In the genomic region with DNA sequence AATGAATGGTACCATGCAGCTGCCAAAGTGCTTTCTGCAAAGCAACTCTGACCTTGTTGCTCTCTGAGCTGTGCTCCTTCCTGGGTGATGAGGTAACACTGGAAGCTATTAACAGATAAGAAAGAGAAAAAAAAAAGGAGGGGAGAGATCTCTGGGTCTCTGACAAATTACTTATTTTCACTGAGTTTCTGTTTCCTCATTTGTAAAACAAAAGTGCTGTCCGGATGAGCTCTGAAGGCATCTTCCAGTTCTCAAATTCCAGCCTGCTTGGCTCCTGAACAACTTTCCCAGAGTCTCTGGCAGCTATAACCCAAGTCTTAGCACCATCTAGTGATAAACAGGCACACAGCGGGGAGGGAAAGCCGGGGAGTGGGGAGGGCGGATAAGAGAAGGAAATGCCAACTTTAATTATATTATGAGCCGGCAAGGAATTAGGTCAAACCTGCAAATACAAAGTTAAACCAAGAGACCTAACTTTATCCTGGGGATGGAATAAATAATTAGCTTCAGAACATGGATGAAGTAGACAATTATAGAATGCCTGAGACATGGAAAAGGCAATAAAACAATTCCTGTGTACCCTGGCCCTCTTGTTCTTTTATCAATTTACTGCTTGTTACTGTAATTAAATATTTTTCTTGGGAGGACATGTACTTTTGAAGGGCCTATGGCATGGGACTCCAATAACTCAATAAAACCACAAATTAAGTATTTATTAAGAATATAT, we compare ENCODE assay signal across 8 cellular contexts.
DNase-seq lines count a peak whose midpoint lies in the region; ATAC-seq and TF ChIP-seq lines count a peak whose summit lies in the region.

No MANE protein-coding gene starts in this region.

- H3K27ac Mint-ChIP-seq in chondrocyte (ENCODE audit: unreplicated experiment) (no peak overlapping the region), type B pancreatic cell (peak overlapping the region; percentile 42)

- no peak overlapping the region for H3K4me3 Mint-ChIP-seq in chondrocyte (ENCODE audit: unreplicated experiment)
- H3K4me3 Mint-ChIP-seq in type B pancreatic cell, result no peak overlapping the region

- no peak overlapping the region for H3K27ac ChIP-seq in Karpas-422 (ENCODE audit: low read length)

- H2AFZ ChIP-seq in Karpas-422 (ENCODE audit: low read length), result no peak overlapping the region

- peaks cover 19% of the 10 kb centered on the region for H3K4me1 Mint-ChIP-seq in chondrocyte (ENCODE audit: low read depth)
- H3K4me1 Mint-ChIP-seq in type B pancreatic cell (ENCODE audit: unreplicated experiment), result peaks cover 26% of the 10 kb centered on the region

- no peaks in the 10 kb centered on the region for H3K4me1 ChIP-seq in Karpas-422 (ENCODE audit: low read length)

- no peaks in the 10 kb centered on the region for H3K9me3 ChIP-seq in Karpas-422 (ENCODE audit: low read length)

- H3K9ac ChIP-seq in Karpas-422 (ENCODE audit: low read length), result no peak overlapping the region

- TF ChIP-seq CTCF in chondrocyte (IDR thresholded peaks at IDR 0.05), result peak; percentile 91
- peak; percentile 58 for TF ChIP-seq CTCF in type B pancreatic cell (conservative IDR thresholded peaks at IDR 0.05)

- H3K27me3 Mint-ChIP-seq in chondrocyte (ENCODE audit: low read depth), result no peaks in the 10 kb centered on the region
- H3K27me3 Mint-ChIP-seq in type B pancreatic cell, result peaks cover 6% of the 10 kb centered on the region

- H3K36me3 Mint-ChIP-seq in chondrocyte (ENCODE audit: low read depth) (no peaks in the 10 kb centered on the region), type B pancreatic cell (no peaks in the 10 kb centered on the region)

- H3K9me2 ChIP-seq in Karpas-422 (replicated peaks; ENCODE audit: insufficient read depth, low read length), result no peaks in the 10 kb centered on the region

- H3K79me2 ChIP-seq in Karpas-422 (ENCODE audit: low read length), result no peaks in the 10 kb centered on the region

- H4K20me1 ChIP-seq in Karpas-422 (ENCODE audit: insufficient read depth, low read depth, low read length), result no peaks in the 10 kb centered on the region

- no peaks in the 10 kb centered on the region for H3K27me3 ChIP-seq in Karpas-422 (ENCODE audit: low read length)

- no peak overlapping the region for H3K4me2 ChIP-seq in Karpas-422 (ENCODE audit: low read depth, low read length, poor library complexity, severe bottlenecking)

- peak; percentile 85 for ATAC-seq in left lobe of liver
- no peak for ATAC-seq in GM18909 (IDR thresholded peaks at IDR 0.05; ENCODE audit: poor library complexity, unreplicated experiment)

- H3K36me3 ChIP-seq in Karpas-422 (ENCODE audit: insufficient read depth, low read length), result no peaks in the 10 kb centered on the region

- H3K4me3 ChIP-seq in Karpas-422 (ENCODE audit: low read length), result no peak overlapping the region

- no peaks in the 10 kb centered on the region for H3K9me3 Mint-ChIP-seq in chondrocyte (ENCODE audit: low read depth)
- H3K9me3 Mint-ChIP-seq in type B pancreatic cell, result no peaks in the 10 kb centered on the region

- DNase-seq in NCI-H510A treated with DMSO at 0.1 percent for 48 hours (lab: John Stamatoyannopoulos, UW) (peak; percentile 72), NCI-H510A (lab: John Stamatoyannopoulos, UW) (no peak), NCI-H82 treated with DMSO at 0.1 percent for 48 hours (lab: John Stamatoyannopoulos, UW; ENCODE audit: unreplicated experiment) (peak; percentile 43), chondrocyte (ENCODE audit: low spot score) (peak; percentile 44), left lobe of liver (ENCODE audit: low spot score) (peak; percentile 70), type B pancreatic cell (ENCODE audit: extremely low spot score, unreplicated experiment) (no peak), Karpas-422 (no peak)

Comparison
In these comparisons a context has a peak if more than half of its experiments do, and no peak if none do; other contexts are left out.
1. DNase-seq: peak in NCI-H510A treated with DMSO at 0.1 percent for 48 hours (single experiment), NCI-H82 treated with DMSO at 0.1 percent for 48 hours (single experiment), chondrocyte (single experiment) and left lobe of liver (single experiment); none in NCI-H510A (single experiment), type B pancreatic cell (single experiment) and Karpas-422 (single experiment).